Comparison of ENCODE assay signal across 17 cellular contexts in genomic region chr2:216413882-216414281, GRCh38. TPM values are rescaled to one million over a fixed set of nuclear protein-coding genes. Genes with fewer than 3 reads are reported as not detected.
DNase-seq lines count a peak whose midpoint lies in the region; ATAC-seq, FAIRE-seq and TF ChIP-seq lines count a peak whose summit lies in the region.
"Had no signal": no experiment of that assay in that cellular context is flagged by ENCODE, and none has a peak within 500 bp of the region (broad histone marks: within the 10 kb centered on the region; RNA-seq: fewer than 3 reads in every experiment).

No MANE protein-coding gene starts in this region.

- no peak overlapping the region for H3K27ac Mint-ChIP-seq in activated CD4-positive, alpha-beta memory T cell treated with anti-CD3 and anti-CD28 coated beads, Interleukin-2, amount 10 ng/mL, durations not matched to agents 7 days and 5 days
- H3K27ac Mint-ChIP-seq in activated CD4-positive, alpha-beta memory T cell treated with anti-CD3 and anti-CD28 coated beads for 36 hours, result no peak overlapping the region
- peak overlapping the region in 3 of 8 donors; percentile 65 to 87 (median 74) for H3K27ac Mint-ChIP-seq in CD8-positive, alpha-beta memory T cell
- H3K27ac Mint-ChIP-seq in activated T-helper 2 cell treated with anti-CD3 and anti-CD28 coated beads, Interferon-gamma antibody, Interleukin-2, Interleukin-4, amounts not matched to agents 10 μg/mL and 5 μg/mL and 100 μg/mL, durations not matched to agents 14 hours and 24 hours and 36 hours, result no peak overlapping the region
- no peak overlapping the region for H3K27ac Mint-ChIP-seq in nephron progenitor cell

- CTCF ChIA-PET in activated CD4-positive, alpha-beta memory T cell treated with anti-CD3 and anti-CD28 coated beads, Interleukin-2, amount 10 ng/mL, durations not matched to agents 7 days and 5 days (lab: Charles Lee), result interaction anchor here (4.9 kb wide), 1 partner anchor 10 kb away, joined by 23 read pairs; no protein-coding TSS in a partner anchor
- CTCF ChIA-PET in activated CD4-positive, alpha-beta memory T cell treated with anti-CD3 and anti-CD28 coated beads for 36 hours (lab: Charles Lee), result interaction anchor here (0.9 to 1.5 kb wide), 2 partner anchors 9 to 497 kb away, joined by 3 to 6 read pairs; no protein-coding TSS in a partner anchor
- CTCF ChIA-PET in CD8-positive, alpha-beta memory T cell (lab: Charles Lee), result interaction anchor here (1.2 kb wide), 2 partner anchors 10 to 85 kb away, joined by 3 to 4 read pairs; partner anchors contain the start of gene RPL37A

- FAIRE-seq in H54 (lab: Jason Lieb, UNC), result no peak
- FAIRE-seq: colon, TTC549 had no signal

- no peak for TF ChIP-seq POLR2A in H54 (IDR thresholded peaks at IDR 0.05; ENCODE audit: low read depth, low read length)

- DNase-seq in activated CD4-positive, alpha-beta memory T cell treated with anti-CD3 and anti-CD28 coated beads, Interleukin-2, amount 10 ng/mL, durations not matched to agents 7 days and 5 days, result no peak
- DNase-seq in activated CD4-positive, alpha-beta memory T cell treated with anti-CD3 and anti-CD28 coated beads for 36 hours, result no peak
- no peak for DNase-seq in CD8-positive, alpha-beta memory T cell
- DNase-seq in activated T-helper 2 cell treated with anti-CD3 and anti-CD28 coated beads, Interferon-gamma antibody, Interleukin-2, Interleukin-4, amounts not matched to agents 10 μg/mL and 5 μg/mL and 100 μg/mL, durations not matched to agents 14 hours and 24 hours and 36 hours (ENCODE audit: low spot score), result no peak
- DNase-seq in nephron progenitor cell, result no peak
- DNase-seq in H54 (ENCODE audit: insufficient read length, low spot score), result no peak
- DNase-seq in effector memory CD4-positive, alpha-beta T cell, result no peak
- DNase-seq: ACHN, amygdala, kidney glomerular epithelial cell, NCI-H1436 treated with DMSO at 0.1 percent for 48 hours, NCI-H446, SHP77 treated with DMSO at 0.1 percent for 48 hours had no signal

- H3K4me3 ChIP-seq in CD8-positive, alpha-beta memory T cell (ENCODE audit: low read length), result no peak overlapping the region
- H3K4me3 ChIP-seq in effector memory CD4-positive, alpha-beta T cell (ENCODE audit: insufficient read depth, low read depth, low read length, poor library complexity, severe bottlenecking), result no peak overlapping the region

- H3K27me3 Mint-ChIP-seq in activated CD4-positive, alpha-beta memory T cell treated with anti-CD3 and anti-CD28 coated beads, Interleukin-2, amount 10 ng/mL, durations not matched to agents 7 days and 5 days, result no peaks in the 10 kb centered on the region
- H3K27me3 Mint-ChIP-seq in activated CD4-positive, alpha-beta memory T cell treated with anti-CD3 and anti-CD28 coated beads for 36 hours, result no peaks in the 10 kb centered on the region
- no peaks in the 10 kb centered on the region for H3K27me3 Mint-ChIP-seq in CD8-positive, alpha-beta memory T cell
- H3K27me3 Mint-ChIP-seq in activated T-helper 2 cell treated with anti-CD3 and anti-CD28 coated beads, Interferon-gamma antibody, Interleukin-2, Interleukin-4, amounts not matched to agents 10 μg/mL and 5 μg/mL and 100 μg/mL, durations not matched to agents 14 hours and 24 hours and 36 hours (ENCODE audit: low read depth), result peaks cover 2% of the 10 kb centered on the region
- no peaks in the 10 kb centered on the region for H3K27me3 Mint-ChIP-seq in nephron progenitor cell (ENCODE audit: low read depth, poor library complexity)

- POLR2A ChIA-PET in activated CD4-positive, alpha-beta memory T cell treated with anti-CD3 and anti-CD28 coated beads, Interleukin-2, amount 10 ng/mL, durations not matched to agents 7 days and 5 days (lab: Charles Lee), result no interaction called here
- POLR2A ChIA-PET in activated CD4-positive, alpha-beta memory T cell treated with anti-CD3 and anti-CD28 coated beads for 36 hours (lab: Charles Lee), result no interaction called here
- POLR2A ChIA-PET in CD8-positive, alpha-beta memory T cell (lab: Charles Lee), result interaction anchor here (0.6 kb wide), 1 partner anchor 30 kb away, joined by 5 read pairs; no protein-coding TSS in a partner anchor

- no peak overlapping the region for H3K27ac ChIP-seq in CD8-positive, alpha-beta memory T cell (ENCODE audit: low read depth, low read length)
- no peak overlapping the region for H3K27ac ChIP-seq in effector memory CD4-positive, alpha-beta T cell (ENCODE audit: insufficient read depth, low read length, poor library complexity, severe bottlenecking)

- peaks cover 29% of the 10 kb centered on the region for H3K36me3 Mint-ChIP-seq in activated CD4-positive, alpha-beta memory T cell treated with anti-CD3 and anti-CD28 coated beads, Interleukin-2, amount 10 ng/mL, durations not matched to agents 7 days and 5 days (ENCODE audit: low read depth)
- H3K36me3 Mint-ChIP-seq in activated CD4-positive, alpha-beta memory T cell treated with anti-CD3 and anti-CD28 coated beads for 36 hours, result peaks cover 13% of the 10 kb centered on the region
- H3K36me3 Mint-ChIP-seq in CD8-positive, alpha-beta memory T cell, result peaks cover 5 to 45% (median 6%) of the 10 kb centered on the region in 3 donors
- H3K36me3 Mint-ChIP-seq in activated T-helper 2 cell treated with anti-CD3 and anti-CD28 coated beads, Interferon-gamma antibody, Interleukin-2, Interleukin-4, amounts not matched to agents 10 μg/mL and 5 μg/mL and 100 μg/mL, durations not matched to agents 14 hours and 24 hours and 36 hours (ENCODE audit: low read depth), result peaks cover 31% of the 10 kb centered on the region
- H3K36me3 Mint-ChIP-seq in nephron progenitor cell (ENCODE audit: low read depth), result peaks cover 40% of the 10 kb centered on the region

- H3K4me1 Mint-ChIP-seq in activated CD4-positive, alpha-beta memory T cell treated with anti-CD3 and anti-CD28 coated beads, Interleukin-2, amount 10 ng/mL, durations not matched to agents 7 days and 5 days, result peaks cover 42% of the 10 kb centered on the region
- H3K4me1 Mint-ChIP-seq in activated CD4-positive, alpha-beta memory T cell treated with anti-CD3 and anti-CD28 coated beads for 36 hours (ENCODE audit: low read depth), result peaks cover 13% of the 10 kb centered on the region
- H3K4me1 Mint-ChIP-seq in CD8-positive, alpha-beta memory T cell, result peaks cover 34 to 52% (median 42%) of the 10 kb centered on the region in 3 donors
- H3K4me1 Mint-ChIP-seq in activated T-helper 2 cell treated with anti-CD3 and anti-CD28 coated beads, Interferon-gamma antibody, Interleukin-2, Interleukin-4, amounts not matched to agents 10 μg/mL and 5 μg/mL and 100 μg/mL, durations not matched to agents 14 hours and 24 hours and 36 hours (ENCODE audit: low read depth), result peaks cover 27% of the 10 kb centered on the region
- H3K4me1 Mint-ChIP-seq in nephron progenitor cell, result peaks cover 14% of the 10 kb centered on the region

- H3K9me3 Mint-ChIP-seq in activated CD4-positive, alpha-beta memory T cell treated with anti-CD3 and anti-CD28 coated beads, Interleukin-2, amount 10 ng/mL, durations not matched to agents 7 days and 5 days, result no peaks in the 10 kb centered on the region
- H3K9me3 Mint-ChIP-seq in activated CD4-positive, alpha-beta memory T cell treated with anti-CD3 and anti-CD28 coated beads for 36 hours, result no peaks in the 10 kb centered on the region
- H3K9me3 Mint-ChIP-seq in CD8-positive, alpha-beta memory T cell, result no peaks in the 10 kb centered on the region
- H3K9me3 Mint-ChIP-seq in activated T-helper 2 cell treated with anti-CD3 and anti-CD28 coated beads, Interferon-gamma antibody, Interleukin-2, Interleukin-4, amounts not matched to agents 10 μg/mL and 5 μg/mL and 100 μg/mL, durations not matched to agents 14 hours and 24 hours and 36 hours, result no peaks in the 10 kb centered on the region
- H3K9me3 Mint-ChIP-seq in nephron progenitor cell, result no peaks in the 10 kb centered on the region

- no peak for TF ChIP-seq CTCF in nephron progenitor cell (IDR thresholded peaks at IDR 0.05)

- H3K36me3 ChIP-seq in CD8-positive, alpha-beta memory T cell (ENCODE audit: insufficient read depth, low read length), result peaks cover 4% of the 10 kb centered on the region
- peaks cover 6% of the 10 kb centered on the region for H3K36me3 ChIP-seq in effector memory CD4-positive, alpha-beta T cell (ENCODE audit: control insufficient read depth, insufficient read depth, low read length)

- H3K27me3 ChIP-seq in CD8-positive, alpha-beta memory T cell (ENCODE audit: insufficient read depth, low read length, poor library complexity, severe bottlenecking), result no peaks in the 10 kb centered on the region
- H3K27me3 ChIP-seq in effector memory CD4-positive, alpha-beta T cell (replicated peaks; ENCODE audit: control insufficient read depth, insufficient read depth, low read length, poor library complexity, severe bottlenecking), result no peaks in the 10 kb centered on the region

- H3K4me3 Mint-ChIP-seq in activated CD4-positive, alpha-beta memory T cell treated with anti-CD3 and anti-CD28 coated beads, Interleukin-2, amount 10 ng/mL, durations not matched to agents 7 days and 5 days, result peak overlapping the region; percentile 58
- no peak overlapping the region for H3K4me3 Mint-ChIP-seq in activated CD4-positive, alpha-beta memory T cell treated with anti-CD3 and anti-CD28 coated beads for 36 hours
- H3K4me3 Mint-ChIP-seq in CD8-positive, alpha-beta memory T cell, result peak overlapping the region; percentile 25 to 97 (median 64)
- peak overlapping the region; percentile 98 for H3K4me3 Mint-ChIP-seq in activated T-helper 2 cell treated with anti-CD3 and anti-CD28 coated beads, Interferon-gamma antibody, Interleukin-2, Interleukin-4, amounts not matched to agents 10 μg/mL and 5 μg/mL and 100 μg/mL, durations not matched to agents 14 hours and 24 hours and 36 hours (ENCODE audit: low read depth)
- H3K4me3 Mint-ChIP-seq in nephron progenitor cell, result peak overlapping the region; percentile 93

- intact Hi-C loops in activated CD4-positive, alpha-beta memory T cell treated with anti-CD3 and anti-CD28 coated beads for 36 hours (cut with micrococcal nuclease), result loop anchor here (2.0 to 5.0 kb wide), 4 partner anchors 41 to 382 kb away; partner anchors contain the start of gene MARCHF4
- intact Hi-C loops in activated T-helper 2 cell treated with anti-CD3 and anti-CD28 coated beads, Interferon-gamma antibody, Interleukin-2, Interleukin-4, amounts not matched to agents 10 μg/mL and 5 μg/mL and 100 μg/mL, durations not matched to agents 14 hours and 24 hours and 36 hours (cut with micrococcal nuclease), result loop anchor here (2.0 to 5.0 kb wide), 3 partner anchors 305 to 1602 kb away; partner anchors contain the start of gene XRCC5

- H3K4me1 ChIP-seq in CD8-positive, alpha-beta memory T cell (ENCODE audit: insufficient read depth, low read length), result peaks cover 8% of the 10 kb centered on the region
- peaks cover 6% of the 10 kb centered on the region for H3K4me1 ChIP-seq in effector memory CD4-positive, alpha-beta T cell (ENCODE audit: control insufficient read depth, insufficient read depth, low read length, poor library complexity, severe bottlenecking)

- no peak for ATAC-seq in HG02623 (IDR thresholded peaks at IDR 0.05; ENCODE audit: unreplicated experiment)

- H3K9me3 ChIP-seq in CD8-positive, alpha-beta memory T cell (ENCODE audit: low read length), result no peaks in the 10 kb centered on the region
- H3K9me3 ChIP-seq in effector memory CD4-positive, alpha-beta T cell (ENCODE audit: control insufficient read depth, low read length), result no peaks in the 10 kb centered on the region

RNA-seq across cellular contexts. Expression of gene SMARCAL1, which starts 1.6 kb away (rescaled TPM):
- total RNA-seq in activated CD4-positive, alpha-beta memory T cell treated with anti-CD3 and anti-CD28 coated beads, Interleukin-2, amount 10 ng/mL, durations not matched to agents 7 days and 5 days, result 10 to 100 TPM; 23.6 to 27.5 TPM
- total RNA-seq in activated CD4-positive, alpha-beta memory T cell treated with anti-CD3 and anti-CD28 coated beads for 36 hours, result 10 to 100 TPM; 20.8 to 25.2 TPM
- 10 to 100 TPM; 26.7 to 28.2 TPM for total RNA-seq in CD8-positive, alpha-beta memory T cell
- polyA plus RNA-seq in CD8-positive, alpha-beta memory T cell, result 29.3 TPM
- total RNA-seq in activated T-helper 2 cell treated with anti-CD3 and anti-CD28 coated beads, Interferon-gamma antibody, Interleukin-2, Interleukin-4, amounts not matched to agents 10 μg/mL and 5 μg/mL and 100 μg/mL, durations not matched to agents 14 hours and 24 hours and 36 hours, result 32.8 and 34.1 TPM in 2 replicates

RNA-seq across cellular contexts. Expression of gene MARCHF4, which starts 41.6 kb away (rescaled TPM):
- not detected for total RNA-seq in activated CD4-positive, alpha-beta memory T cell treated with anti-CD3 and anti-CD28 coated beads, Interleukin-2, amount 10 ng/mL, durations not matched to agents 7 days and 5 days
- total RNA-seq in activated CD4-positive, alpha-beta memory T cell treated with anti-CD3 and anti-CD28 coated beads for 36 hours, result not detected
- not detected for total RNA-seq in CD8-positive, alpha-beta memory T cell
- polyA plus RNA-seq in CD8-positive, alpha-beta memory T cell, result not detected
- not detected in 2 replicates for total RNA-seq in activated T-helper 2 cell treated with anti-CD3 and anti-CD28 coated beads, Interferon-gamma antibody, Interleukin-2, Interleukin-4, amounts not matched to agents 10 μg/mL and 5 μg/mL and 100 μg/mL, durations not matched to agents 14 hours and 24 hours and 36 hours
- total RNA-seq: mononuclear cell had no signal
